Comparison of ENCODE assay signal across 1 cellular context in genomic region chrX:13323241-13323640, GRCh38.
TF ChIP-seq lines count a peak whose summit lies in the region.

No MANE protein-coding gene starts in this region.

TF ChIP-seq in endothelial cell of umbilical vein, 7 proteins besides CTCF, POLR2A, EP300 and RAD21 (continued from another document):
- TF ChIP-seq POLR2AphosphoS5 (IDR thresholded peaks at IDR 0.05; ENCODE audit: insufficient read depth, low read depth, low read length) (no peak), GATA2 (IDR thresholded peaks at IDR 0.05; ENCODE audit: insufficient read depth, insufficient read length, low read depth, low read length) (no peak)
